ENCODE assay signal across 26 cellular contexts in the genomic region with DNA sequence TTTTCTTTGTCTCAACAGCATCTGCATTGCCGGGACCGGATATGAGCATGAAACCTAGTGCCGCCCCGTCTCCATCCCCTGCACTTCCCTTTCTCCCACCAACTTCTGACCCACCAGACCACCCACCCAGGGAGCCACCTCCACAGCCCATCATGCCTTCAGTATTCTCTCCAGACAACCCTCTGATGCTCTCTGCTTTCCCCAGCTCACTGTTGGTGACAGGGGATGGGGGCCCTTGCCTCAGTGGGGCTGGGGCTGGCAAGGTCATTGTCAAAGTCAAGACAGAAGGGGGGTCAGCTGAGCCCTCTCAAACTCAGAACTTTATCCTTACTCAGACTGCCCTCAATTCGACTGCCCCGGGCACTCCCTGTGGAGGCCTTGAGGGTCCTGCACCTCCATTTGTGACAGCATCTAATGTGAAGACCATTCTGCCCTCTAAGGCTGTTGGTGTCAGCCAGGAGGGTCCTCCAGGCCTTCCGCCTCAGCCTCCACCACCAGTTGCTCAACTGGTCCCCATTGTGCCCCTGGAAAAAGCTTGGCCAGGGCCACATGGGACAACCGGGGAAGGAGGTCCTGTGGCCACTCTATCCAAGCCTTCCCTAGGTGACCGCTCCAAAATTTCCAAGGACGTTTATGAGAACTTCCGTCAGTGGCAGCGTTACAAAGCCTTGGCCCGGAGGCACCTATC. TPM values are rescaled to one million over a fixed set of nuclear protein-coding genes. Genes with fewer than 3 reads are reported as not detected.
"Had no signal": no experiment of that assay in that cellular context is flagged by ENCODE, and none has a peak within 500 bp of the region (broad histone marks: within the 10 kb centered on the region; RNA-seq: fewer than 3 reads in every experiment).

No MANE protein-coding gene starts in this region.

- H3K36me3 ChIP-seq: MG63, SJSA1 had no signal

- H3K27ac ChIP-seq: HL-60, SJSA1, SK-N-MC had no signal

- H3K4me3 ChIP-seq: MG63, SJSA1, SK-N-MC had no signal

- H3K4me1 ChIP-seq: SJSA1 had no signal

- H3K27me3 ChIP-seq: MG63, SJSA1 had no signal

- FAIRE-seq: HTR-8/SVneo, RCC 7860 had no signal

- H3K9me3 ChIP-seq: MG63, SJSA1 had no signal

- DNase-seq: KBM-7, MG63, NCI-H1092, NCI-H1105 treated with DMSO at 0.1 percent for 48 hours, NCI-H1417 treated with DMSO at 0.1 percent for 48 hours, NCI-H146, NCI-H1694 treated with DMSO at 0.1 percent for 48 hours, NCI-H1930, NCI-H2081, NCI-H2107, NCI-H2171, NCI-H226, NCI-H446, NCI-H510A, NCI-H524 treated with DMSO at 0.1 percent for 48 hours, NCI-H69, NCI-H774, Right ventricle myocardium superior, RPMI8226, SIG-M5 had no signal

RNA-seq across cellular contexts. Expression of a gene that starts 5.0 kb away (rescaled TPM):
- total RNA-seq: LHCN-M2, Right ventricle myocardium superior, SJSA1 had no signal
